In genomic region chr3:152113992-152114651, GRCh38 we compare ENCODE assay signal across 2 cellular contexts.
TF ChIP-seq lines count a peak whose summit lies in the region.

No MANE protein-coding gene starts in this region.

TF ChIP-seq in HepG2, 621 proteins besides CTCF, POLR2A, EP300 and RAD21:
- TF ChIP-seq ZHX2 (IDR thresholded peaks at IDR 0.05; ENCODE audit: low read depth) (no peak), ZHX2 (CRISPR knock-in tag; IDR thresholded peaks at IDR 0.05; ENCODE audit: borderline replicate concordance) (no peak), SPEN (CRISPR knock-in tag; IDR thresholded peaks at IDR 0.05; ENCODE audit: low read depth) (no peak), CEBPB (IDR thresholded peaks at IDR 0.05; ENCODE audit: borderline replicate concordance, low read depth, low read length) (peak; percentile 33; the same call in 1 of the 2 replicates)

TF ChIP-seq in K562, 482 proteins besides CTCF, POLR2A, EP300 and RAD21 (continued from another document):
- no peak for TF ChIP-seq RREB1 (CRISPR knock-in tag; IDR thresholded peaks at IDR 0.05)
- no peak for TF ChIP-seq EHMT2 (IDR thresholded peaks at IDR 0.05)
